Comparison of ENCODE assay signal across 8 cellular contexts in the genomic region with DNA sequence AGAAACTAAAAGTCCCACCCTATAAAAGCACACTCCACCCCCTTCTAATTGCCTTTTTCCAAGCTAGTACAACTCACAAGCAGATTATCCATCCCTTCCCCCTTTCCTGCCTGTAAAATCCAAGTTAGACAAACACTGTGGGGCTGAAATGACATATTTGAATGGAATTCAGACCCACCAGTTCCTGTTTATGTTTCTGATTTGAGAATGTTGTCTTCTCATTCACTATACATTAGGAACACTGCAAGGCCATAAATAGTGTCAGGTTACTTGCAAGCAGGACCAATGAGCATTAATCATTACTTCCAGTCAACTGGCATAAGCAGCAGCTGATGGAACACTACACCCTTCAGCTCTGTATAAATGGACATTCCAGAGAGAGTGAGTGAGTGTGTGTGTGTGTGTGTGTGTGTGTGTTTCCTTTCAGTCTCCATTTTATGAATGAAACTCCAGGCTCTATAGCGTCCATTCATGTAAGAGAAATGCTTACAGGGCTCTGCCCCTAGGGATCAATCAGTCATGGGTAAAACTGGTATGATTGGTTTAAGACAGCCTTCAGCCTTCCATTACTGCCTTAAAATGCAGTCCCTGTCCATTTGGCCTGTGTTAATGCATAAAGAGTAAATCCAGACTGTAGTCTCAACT.
DNase-seq lines count a peak whose midpoint lies in the region; ATAC-seq and TF ChIP-seq lines count a peak whose summit lies in the region.

No MANE protein-coding gene starts in this region.

- H3K9ac ChIP-seq in DND-41 (ENCODE audit: low read depth, low read length) = no peak overlapping the region

- no peak for DNase-seq in DND-41
- DNase-seq in NCI-H2107 (lab: John Stamatoyannopoulos, UW) = peak; percentile 89
- DNase-seq in astrocyte of the spinal cord (ENCODE audit: low read depth, low spot score) = peak; percentile 99
- no peak for DNase-seq in left lung
- DNase-seq in spleen = no peak
- no peak for DNase-seq in activated CD4-positive, alpha-beta memory T cell treated with anti-CD3 and anti-CD28 coated beads for 36 hours
- no peak for DNase-seq in activated CD8-positive, alpha-beta memory T cell treated with anti-CD3 and anti-CD28 coated beads for 24 hours

- H3K27ac Mint-ChIP-seq in activated CD4-positive, alpha-beta memory T cell treated with anti-CD3 and anti-CD28 coated beads for 36 hours = no peak overlapping the region

- 61 to 81% (median 76%) methylated on average over 1 of the region's 1 CpG for WGBS in spleen, 5 donors

- CTCF ChIA-PET in activated CD4-positive, alpha-beta memory T cell treated with anti-CD3 and anti-CD28 coated beads for 36 hours (lab: Charles Lee) = no interaction called here

- in situ Hi-C loops in astrocyte of the spinal cord (cut with HindIII; ENCODE audit: low sequenced_read_pairs) = no loop called here

- no peaks in the 10 kb centered on the region for H3K4me1 Mint-ChIP-seq in activated CD4-positive, alpha-beta memory T cell treated with anti-CD3 and anti-CD28 coated beads for 36 hours (ENCODE audit: low read depth)

- H3K4me2 ChIP-seq in DND-41 (ENCODE audit: insufficient read depth, low read length) = no peak overlapping the region

- no peaks in the 10 kb centered on the region for H3K27me3 Mint-ChIP-seq in activated CD4-positive, alpha-beta memory T cell treated with anti-CD3 and anti-CD28 coated beads for 36 hours

- no peaks in the 10 kb centered on the region for H3K36me3 Mint-ChIP-seq in activated CD4-positive, alpha-beta memory T cell treated with anti-CD3 and anti-CD28 coated beads for 36 hours

- H3K4me1 ChIP-seq in DND-41 (ENCODE audit: insufficient read depth, low read length) = no peaks in the 10 kb centered on the region
- H3K4me1 ChIP-seq in left lung = no peaks in the 10 kb centered on the region
- H3K4me1 ChIP-seq in spleen = no peaks in the 10 kb centered on the region

- H3K79me2 ChIP-seq in DND-41 (ENCODE audit: insufficient read depth, low read length) = no peaks in the 10 kb centered on the region

- TF ChIP-seq POLR2A in spleen (IDR thresholded peaks at IDR 0.05) = no peak

- H3K27me3 ChIP-seq in DND-41 (ENCODE audit: insufficient read depth, low read length, poor library complexity) = no peaks in the 10 kb centered on the region
- no peaks in the 10 kb centered on the region for H3K27me3 ChIP-seq in left lung
- H3K27me3 ChIP-seq in spleen (replicated peaks in 1 of 7) = no peaks in the 10 kb centered on the region

- POLR2A ChIA-PET in activated CD4-positive, alpha-beta memory T cell treated with anti-CD3 and anti-CD28 coated beads for 36 hours (lab: Charles Lee) = no interaction called here

- H3K4me3 ChIP-seq in DND-41 (ENCODE audit: low read depth in 1 of 2, low read length in 2 of 2) (no peak overlapping the region), astrocyte of the spinal cord (ENCODE audit: low read depth, low read length) (no peak overlapping the region), left lung (no peak overlapping the region), spleen (no peak overlapping the region)

- intact Hi-C loops in left lung (cut with DNase I) = no loop called here
- intact Hi-C loops in spleen (cut with DNase I; ENCODE audit: low total_unique reads) = no loop called here
- intact Hi-C loops in activated CD4-positive, alpha-beta memory T cell treated with anti-CD3 and anti-CD28 coated beads for 36 hours (cut with micrococcal nuclease) = no loop called here

- no peak overlapping the region for H2AFZ ChIP-seq in DND-41 (ENCODE audit: low read depth, low read length)

- TF ChIP-seq CTCF in DND-41 (IDR thresholded peaks at IDR 0.05; ENCODE audit: borderline replicate concordance, extremely low read depth, low read length, poor library complexity, severe bottlenecking) = no peak
- TF ChIP-seq CTCF in astrocyte of the spinal cord (IDR thresholded peaks at IDR 0.05; ENCODE audit: low read depth, low read length) = no peak
- no peak for TF ChIP-seq CTCF in left lung (IDR thresholded peaks at IDR 0.05)
- TF ChIP-seq CTCF in spleen (IDR thresholded peaks at IDR 0.05 in 8 of 11, conservative IDR thresholded peaks at IDR 0.05 in 3 of 11) = no peak

- no peak overlapping the region for H3K4me3 Mint-ChIP-seq in activated CD4-positive, alpha-beta memory T cell treated with anti-CD3 and anti-CD28 coated beads for 36 hours

- H3K9me3 Mint-ChIP-seq in activated CD4-positive, alpha-beta memory T cell treated with anti-CD3 and anti-CD28 coated beads for 36 hours = no peaks in the 10 kb centered on the region

- ATAC-seq in DND-41 (ENCODE audit: insufficient read depth, low read depth) (peak; percentile 27; the same call in 1 of the 3 replicates), left lung (peak; percentile 89), GM19351 (IDR thresholded peaks at IDR 0.05; ENCODE audit: unreplicated experiment) (no peak)

- no peaks in the 10 kb centered on the region for H4K20me1 ChIP-seq in DND-41 (ENCODE audit: insufficient read depth, low read length)

- H3K36me3 ChIP-seq in DND-41 (ENCODE audit: insufficient read depth, low read length) (no peaks in the 10 kb centered on the region), left lung (no peaks in the 10 kb centered on the region), spleen (no peaks in the 10 kb centered on the region)

- H3K27ac ChIP-seq in DND-41 (ENCODE audit: low read length) (no peak overlapping the region), left lung (peak overlapping the region; percentile 23 to 70), spleen (peak overlapping the region in 4 of 8 donors; percentile 8 to 42 (median 30))

- H3K9me3 ChIP-seq in DND-41 (ENCODE audit: insufficient read depth, low read length, severe bottlenecking) = no peaks in the 10 kb centered on the region
- no peaks in the 10 kb centered on the region for H3K9me3 ChIP-seq in left lung
- H3K9me3 ChIP-seq in spleen = no peaks in the 10 kb centered on the region

Comparison
In these comparisons a context has a peak if more than half of its experiments do, and no peak if none do; other contexts are left out.
1. DNase-seq: peak in NCI-H2107 (single experiment) and astrocyte of the spinal cord (single experiment); none in DND-41 (single experiment), left lung (0 of 2), spleen (single experiment), activated CD4-positive, alpha-beta memory T cell treated with anti-CD3 and anti-CD28 coated beads for 36 hours (single experiment) and activated CD8-positive, alpha-beta memory T cell treated with anti-CD3 and anti-CD28 coated beads for 24 hours (single experiment).